ENCODE assay signal across 12 cellular contexts in the genomic region with DNA sequence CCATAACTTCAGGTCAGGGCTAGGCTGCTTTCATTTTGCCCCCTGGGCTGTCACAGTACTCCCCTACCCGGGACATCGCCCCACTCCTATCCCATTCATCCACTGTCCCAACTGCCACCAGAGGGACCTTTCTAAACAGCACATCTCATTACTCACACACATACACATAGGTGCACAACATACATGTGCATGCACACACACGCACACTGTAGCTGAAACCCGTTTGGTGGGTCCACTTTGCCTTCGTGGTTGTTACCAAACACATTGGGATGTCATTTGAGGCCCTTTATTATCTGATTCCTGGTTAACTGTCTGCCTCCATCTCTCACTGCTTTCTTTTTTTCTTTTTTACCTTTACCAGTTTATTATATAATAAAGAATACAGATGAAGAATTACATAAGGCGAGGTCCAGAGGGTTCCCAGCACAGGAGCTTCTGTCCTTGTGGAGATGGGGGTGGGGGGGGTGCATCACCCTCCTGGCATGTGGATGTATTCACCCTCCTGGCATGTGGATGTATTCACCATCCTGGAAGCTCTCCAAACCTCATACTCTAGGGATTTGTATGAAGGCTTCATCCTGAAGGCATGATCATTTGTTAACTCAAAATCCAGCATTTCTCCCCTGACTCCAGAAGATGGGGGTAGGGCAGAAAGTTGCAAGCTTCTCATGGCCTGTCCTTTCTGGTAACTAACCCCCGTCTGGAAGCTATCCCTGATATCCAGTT.
DNase-seq lines count a peak whose midpoint lies in the region; ATAC-seq and TF ChIP-seq lines count a peak whose summit lies in the region.
"Had no signal": no experiment of that assay in that cellular context is flagged by ENCODE, and none has a peak within 500 bp of the region (broad histone marks: within the 10 kb centered on the region; RNA-seq: fewer than 3 reads in every experiment).

No MANE protein-coding gene starts in this region.

- no peak for TF ChIP-seq RAD21 in IMR-90 (IDR thresholded peaks at IDR 0.05; ENCODE audit: low read length)

- no peak for TF ChIP-seq POLR2A in IMR-90 (IDR thresholded peaks at IDR 0.05; ENCODE audit: low read depth, low read length)

- H2AK9ac ChIP-seq in IMR-90 (replicated peaks; ENCODE audit: low read depth, low read length, poor library complexity), result no peak overlapping the region

- H3K9ac ChIP-seq in IMR-90 (ENCODE audit: low read depth, low read length), result no peak overlapping the region

- intact Hi-C loops in IMR-90 (cut with micrococcal nuclease), result no loop called here
- intact Hi-C loops in left lung (cut with DNase I), result no loop called here
- intact Hi-C loops in ascending aorta (cut with DNase I), result no loop called here

- no peak overlapping the region for H2AFZ ChIP-seq in IMR-90 (replicated peaks; ENCODE audit: low read length, poor library complexity)

- ATAC-seq in IMR-90 (ENCODE audit: low read depth), result peak; percentile 94
- peak; percentile 37 for ATAC-seq in left lung
- no peak for ATAC-seq in HG03159 (IDR thresholded peaks at IDR 0.05; ENCODE audit: unreplicated experiment)
- ATAC-seq in GM18873 (IDR thresholded peaks at IDR 0.05; ENCODE audit: low FRiP score, unreplicated experiment), result no peak

- CTCF ChIA-PET in IMR-90 (lab: Yijun Ruan, JAX), result interaction anchor here (0.5 to 1.5 kb wide), 4 partner anchors 18 to 554 kb away, joined by 3 to 5 read pairs (median 4); no protein-coding TSS in a partner anchor

- no peak overlapping the region for H3K4me3 ChIP-seq in IMR-90 (ENCODE audit: insufficient read depth, low read depth, low read length)
- no peak overlapping the region for H3K4me3 ChIP-seq in left lung
- no peak overlapping the region for H3K4me3 ChIP-seq in ascending aorta
- H3K4me3 ChIP-seq: vagina had no signal

- H3K4me2 ChIP-seq in IMR-90 (ENCODE audit: low read depth, low read length), result peak overlapping the region; percentile 48; the same call in 1 of the 2 replicates

- H2BK120ac ChIP-seq in IMR-90 (ENCODE audit: low read depth, low read length), result peak overlapping the region; percentile 78; the same call in 1 of the 2 replicates

- peak overlapping the region in 1 of 2 experiments; percentile 53; a peak in 1 of 4 replicates for H4K8ac ChIP-seq in IMR-90 (ENCODE audit: low read depth in 2 of 2, low read length in 2 of 2)

- H4K20me1 ChIP-seq in IMR-90 (ENCODE audit: insufficient read depth, low read length), result no peaks in the 10 kb centered on the region

- H3K27ac ChIP-seq in IMR-90 (ENCODE audit: insufficient read depth, low read length) (no peak overlapping the region), left lung (no peak overlapping the region), ascending aorta (no peak overlapping the region)
- H3K27ac ChIP-seq: vagina had no signal

- peak overlapping the region; percentile 17; the same call in 1 of the 2 replicates for H4K5ac ChIP-seq in IMR-90 (ENCODE audit: low read depth, low read length)

- TF ChIP-seq CTCF in IMR-90 (conservative IDR thresholded peaks at IDR 0.05; ENCODE audit: low read depth, low read length) (no peak), left lung (IDR thresholded peaks at IDR 0.05) (no peak), ascending aorta (IDR thresholded peaks at IDR 0.05) (no peak)

- H3K9me3 ChIP-seq in IMR-90 (ENCODE audit: control insufficient read depth, insufficient read depth, low read length), result no peaks in the 10 kb centered on the region
- H3K9me3 ChIP-seq in left lung, result no peaks in the 10 kb centered on the region
- no peaks in the 10 kb centered on the region for H3K9me3 ChIP-seq in ascending aorta
- H3K9me3 ChIP-seq: vagina had no signal

- H3K14ac ChIP-seq in IMR-90 (replicated peaks; ENCODE audit: low read depth, low read length), result peak overlapping the region; percentile 49; the same call in 1 of the 2 replicates

- H3K27me3 ChIP-seq in IMR-90 (ENCODE audit: control insufficient read depth, insufficient read depth, low read length) (peaks cover under 1% of the 10 kb centered on the region; the same call in 1 of the 2 replicates), left lung (no peaks in the 10 kb centered on the region), ascending aorta (no peaks in the 10 kb centered on the region)
- H3K27me3 ChIP-seq: vagina had no signal

- in situ Hi-C loops in IMR-90 (cut with MboI; ENCODE audit: low sequenced_read_pairs), result no loop called here

- H3K79me1 ChIP-seq in IMR-90 (ENCODE audit: low read depth in 1 of 2, low read length in 2 of 2), result no peaks in the 10 kb centered on the region

- peak overlapping the region; percentile 73 for H2AK5ac ChIP-seq in IMR-90 (ENCODE audit: low read depth, low read length)

- dilution Hi-C loops in IMR-90 (cut with HindIII; ENCODE audit: low sequenced_read_pairs, unreplicated experiment), result no loop called here

- H2BK15ac ChIP-seq in IMR-90 (ENCODE audit: low read depth, low read length), result 0 out of 3 replicates have a peak overlapping the region, but pooled peaks have one; percentile 7

- H4K91ac ChIP-seq in IMR-90 (ENCODE audit: insufficient read depth, low read depth, low read length), result peak overlapping the region; percentile 70; the same call in 1 of the 2 replicates

- peak overlapping the region; percentile 53 for H2BK20ac ChIP-seq in IMR-90 (ENCODE audit: low read depth, low read length)

- POLR2A ChIA-PET in IMR-90 (lab: Charles Lee; ENCODE audit: unreplicated experiment), result no interaction called here

- peak; percentile 76 for DNase-seq in AG08395 (ENCODE audit: low spot score)
- peak; percentile 97 for DNase-seq in IMR-90
- peak; percentile 60 for DNase-seq in brain pericyte (ENCODE audit: low read depth, low spot score)
- DNase-seq in left lung, result no peak
- DNase-seq in ascending aorta (ENCODE audit: low spot score in 2 of 2), result no peak
- no peak for DNase-seq in GDM1 (lab: John Stamatoyannopoulos, UW)
- DNase-seq: CD4-positive, CD25-positive, alpha-beta regulatory T cell; NCI-H1048; nucleus accumbens had no signal

- H3K23ac ChIP-seq in IMR-90 (ENCODE audit: low read depth, low read length), result no peak overlapping the region

- peaks cover 14% of the 10 kb centered on the region for H3K4me1 ChIP-seq in IMR-90 (ENCODE audit: control insufficient read depth, insufficient read depth, low read length)
- H3K4me1 ChIP-seq in left lung, result no peaks in the 10 kb centered on the region
- peaks cover 0 to 5% of the 10 kb centered on the region in 2 donors for H3K4me1 ChIP-seq in ascending aorta

- WGBS in IMR-90 (ENCODE audit: extremely low coverage in 2 of 2, insufficient read length in 1 of 2), 2 experiments, result 89% methylated on average over 6 of the region's 7 CpGs; no CpG with 5 or more reads in 1 of the 2 experiments

- peaks cover 12% of the 10 kb centered on the region; the same call in 1 of the 2 replicates for H3K9me1 ChIP-seq in IMR-90 (ENCODE audit: insufficient read depth, low read length)

- BruUV-seq in IMR-90 (replicated peaks; lab: Mats Ljungman, UMichigan), result no TSS peak

- peak overlapping the region; percentile 56; the same call in 1 of the 2 replicates for H3K4ac ChIP-seq in IMR-90 (ENCODE audit: low read depth, low read length)

- no peaks in the 10 kb centered on the region for H3K36me3 ChIP-seq in IMR-90 (ENCODE audit: control insufficient read depth, insufficient read depth, low read length)
- no peaks in the 10 kb centered on the region for H3K36me3 ChIP-seq in left lung
- peaks cover 0 to 3% of the 10 kb centered on the region in 2 donors for H3K36me3 ChIP-seq in ascending aorta
- H3K36me3 ChIP-seq: vagina had no signal

- H3K18ac ChIP-seq in IMR-90 (ENCODE audit: low read depth, low read length), result peak overlapping the region; percentile 63; the same call in 1 of the 2 replicates

- H2BK5ac ChIP-seq in IMR-90 (ENCODE audit: low read depth, low read length, poor library complexity, severe bottlenecking), result no peak overlapping the region

- no peak overlapping the region for H3K56ac ChIP-seq in IMR-90 (ENCODE audit: extremely low read depth, insufficient read depth, low read length)

TF ChIP-seq in IMR-90, 13 proteins besides CTCF, POLR2A, EP300 and RAD21:
- TF ChIP-seq FOS (IDR thresholded peaks at IDR 0.05; ENCODE audit: low read depth, low read length), result peak; percentile 83
- no peak for TF ChIP-seq CEBPB (IDR thresholded peaks at IDR 0.05; ENCODE audit: low read depth, low read length)

Comparison
In these comparisons a context has a peak if more than half of its experiments do, and no peak if none do; other contexts are left out.
1. DNase-seq: peak in AG08395 (single experiment), IMR-90 (single experiment) and brain pericyte (single experiment); none in left lung (0 of 2), ascending aorta (0 of 2) and GDM1 (single experiment).
2. ATAC-seq: peak in IMR-90 (single experiment) and left lung (single experiment); none in HG03159 (single experiment) and GM18873 (single experiment).